In genomic region chr1:19208710-19209438, GRCh38 we compare ENCODE assay signal across 8 cellular contexts. TPM values are rescaled to one million over a fixed set of nuclear protein-coding genes. Genes with fewer than 3 reads are reported as not detected.
DNase-seq lines count a peak whose midpoint lies in the region; ATAC-seq and TF ChIP-seq lines count a peak whose summit lies in the region.

No MANE protein-coding gene starts in this region.

- intact Hi-C loops in activated CD4-positive, alpha-beta T cell treated with anti-CD3 and anti-CD28 coated beads, Interleukin-2, amount 10 ng/mL, durations not matched to agents 24 days and 14 days (cut with micrococcal nuclease), result loop anchor here (1.0 to 5.0 kb wide), 2 partner anchors 23 to 257 kb away; no protein-coding TSS in a partner anchor
- intact Hi-C loops in testis (cut with DNase I; ENCODE audit: low total_unique reads), result no loop called here

- no peak for DNase-seq in activated CD4-positive, alpha-beta T cell treated with anti-CD3 and anti-CD28 coated beads, Interleukin-2, amount 10 ng/mL, durations not matched to agents 24 days and 14 days
- DNase-seq in activated CD4-positive, alpha-beta T cell treated with anti-CD3 and anti-CD28 coated beads for 48 hours, result no peak
- DNase-seq in activated naive CD4-positive, alpha-beta T cell treated with anti-CD3 and anti-CD28 coated beads, Interleukin-2, amount 50 U/mL, for 72 hours (ENCODE audit: low spot score in 2 of 2), result no peak
- DNase-seq in testis, result no peak
- no peak for DNase-seq in activated CD4-positive, alpha-beta T cell treated with anti-CD3 and anti-CD28 coated beads for 1 hour
- DNase-seq in DMS153 (lab: John Stamatoyannopoulos, UW), result no peak

- H3K4me3 ChIP-seq in iPS-18c (ENCODE audit: insufficient read depth, low read depth, low read length) (peak overlapping the region; percentile 96), testis (peak overlapping the region; percentile 73 to 100)

- ATAC-seq in activated naive CD4-positive, alpha-beta T cell treated with anti-CD3 and anti-CD28 coated beads, Interleukin-2, amount 50 U/mL, for 72 hours, result no peak
- ATAC-seq in HG03025 (IDR thresholded peaks at IDR 0.05; ENCODE audit: low FRiP score, unreplicated experiment), result no peak

- H3K27ac ChIP-seq in testis, result peak overlapping the region; percentile 91 to 92

- H3K4me1 ChIP-seq in testis, result peaks cover 48% of the 10 kb centered on the region

- H3K4me1 Mint-ChIP-seq in activated CD4-positive, alpha-beta T cell treated with anti-CD3 and anti-CD28 coated beads, Interleukin-2, amount 10 ng/mL, durations not matched to agents 24 days and 14 days, result peaks cover 56% of the 10 kb centered on the region

- 14 to 20% methylated on average over 8 of the region's 8 CpGs for WGBS in testis, 2 donors

- no peaks in the 10 kb centered on the region for H3K27me3 ChIP-seq in testis

- no peaks in the 10 kb centered on the region for H3K36me3 ChIP-seq in testis (ENCODE audit: low read depth, missing control alignments)

- TF ChIP-seq CTCF in testis (IDR thresholded peaks at IDR 0.05), result no peak

- peak overlapping the region; percentile 97 for H3K4me3 Mint-ChIP-seq in activated CD4-positive, alpha-beta T cell treated with anti-CD3 and anti-CD28 coated beads, Interleukin-2, amount 10 ng/mL, durations not matched to agents 24 days and 14 days

- no peak for TF ChIP-seq POLR2A in testis (IDR thresholded peaks at IDR 0.05)

- no peaks in the 10 kb centered on the region for H3K9me3 Mint-ChIP-seq in activated CD4-positive, alpha-beta T cell treated with anti-CD3 and anti-CD28 coated beads, Interleukin-2, amount 10 ng/mL, durations not matched to agents 24 days and 14 days
- no peaks in the 10 kb centered on the region for H3K9me3 Mint-ChIP-seq in activated naive CD4-positive, alpha-beta T cell treated with anti-CD3 and anti-CD28 coated beads, Interleukin-2, amount 50 U/mL, for 72 hours

- no peaks in the 10 kb centered on the region for H3K27me3 Mint-ChIP-seq in activated CD4-positive, alpha-beta T cell treated with anti-CD3 and anti-CD28 coated beads, Interleukin-2, amount 10 ng/mL, durations not matched to agents 24 days and 14 days

- H3K9me3 ChIP-seq in iPS-18c (ENCODE audit: control insufficient read depth, insufficient read depth, low read length) (no peaks in the 10 kb centered on the region), testis (no peaks in the 10 kb centered on the region)

- H3K27ac Mint-ChIP-seq in activated CD4-positive, alpha-beta T cell treated with anti-CD3 and anti-CD28 coated beads, Interleukin-2, amount 10 ng/mL, durations not matched to agents 24 days and 14 days, result peak overlapping the region; percentile 94
- peak overlapping the region; percentile 88 to 98 for H3K27ac Mint-ChIP-seq in activated naive CD4-positive, alpha-beta T cell treated with anti-CD3 and anti-CD28 coated beads, Interleukin-2, amount 50 U/mL, for 72 hours

- peaks cover 42% of the 10 kb centered on the region for H3K36me3 Mint-ChIP-seq in activated CD4-positive, alpha-beta T cell treated with anti-CD3 and anti-CD28 coated beads, Interleukin-2, amount 10 ng/mL, durations not matched to agents 24 days and 14 days (ENCODE audit: low read depth)
- H3K36me3 Mint-ChIP-seq in activated naive CD4-positive, alpha-beta T cell treated with anti-CD3 and anti-CD28 coated beads, Interleukin-2, amount 50 U/mL, for 72 hours, result peaks cover 30 to 39% of the 10 kb centered on the region in 2 donors

RNA-seq across cellular contexts. Expression of gene UBR4, which starts 1.2 kb away (rescaled TPM):
- 145 and 162 TPM in 2 replicates for total RNA-seq in activated CD4-positive, alpha-beta T cell treated with anti-CD3 and anti-CD28 coated beads, Interleukin-2, amount 10 ng/mL, durations not matched to agents 24 days and 14 days
- total RNA-seq in activated naive CD4-positive, alpha-beta T cell treated with anti-CD3 and anti-CD28 coated beads, Interleukin-2, amount 50 U/mL, for 72 hours, result 100 to 1,000 TPM; 156 to 199 TPM
- 100 to 1,000 TPM; 613 to 708 TPM for total RNA-seq in testis
- 301 TPM for polyA plus RNA-seq in testis (ENCODE audit: insufficient read depth, low read depth, low replicate concordance)

RNA-seq across cellular contexts. Expression of gene EMC1, which starts 42.5 kb away (rescaled TPM):
- 67.9 and 71.1 TPM in 2 replicates for total RNA-seq in activated CD4-positive, alpha-beta T cell treated with anti-CD3 and anti-CD28 coated beads, Interleukin-2, amount 10 ng/mL, durations not matched to agents 24 days and 14 days
- 10 to 100 TPM; 42.2 to 44.4 TPM for total RNA-seq in activated naive CD4-positive, alpha-beta T cell treated with anti-CD3 and anti-CD28 coated beads, Interleukin-2, amount 50 U/mL, for 72 hours
- total RNA-seq in testis, result 100 to 1,000 TPM in 1 of 2 donors, 10 to 100 TPM in 1; 79.0 to 114 TPM
- polyA plus RNA-seq in testis (ENCODE audit: insufficient read depth, low read depth, low replicate concordance), result 41.9 TPM

RNA-seq across cellular contexts. Expression of gene MRTO4, which starts 42.7 kb away (rescaled TPM):
- 132 and 135 TPM in 2 replicates for total RNA-seq in activated CD4-positive, alpha-beta T cell treated with anti-CD3 and anti-CD28 coated beads, Interleukin-2, amount 10 ng/mL, durations not matched to agents 24 days and 14 days
- total RNA-seq in activated naive CD4-positive, alpha-beta T cell treated with anti-CD3 and anti-CD28 coated beads, Interleukin-2, amount 50 U/mL, for 72 hours, result 10 to 100 TPM; 60.4 to 83.6 TPM
- total RNA-seq in testis, result 10 to 100 TPM; 25.8 to 36.9 TPM
- polyA plus RNA-seq in testis (ENCODE audit: insufficient read depth, low read depth, low replicate concordance), result 46.4 TPM
